12 cellular contexts compared by ENCODE assay signal in genomic region chr12:93743999-93744689, GRCh38.
A peak's percentile ranks its signal among the peaks of the same experiment; 100 is the strongest.
DNase-seq lines count a peak whose midpoint lies in the region; ATAC-seq and TF ChIP-seq lines count a peak whose summit lies in the region.
"Had no signal": no experiment of that assay in that cellular context is flagged by ENCODE, and none has a peak within 500 bp of the region (broad histone marks: within the 10 kb centered on the region; RNA-seq: fewer than 3 reads in every experiment).

No MANE protein-coding gene starts in this region.

- peak overlapping the region in 4 of 7 donors; percentile 35 to 95 (median 46) for H3K27ac Mint-ChIP-seq in CD4-positive, alpha-beta memory T cell
- H3K27ac Mint-ChIP-seq in nephron = no peak overlapping the region
- H3K27ac Mint-ChIP-seq: activated naive CD4-positive, alpha-beta T cell treated with anti-CD3 and anti-CD28 coated beads for 36 hours had no signal

- H3K4me1 Mint-ChIP-seq in CD4-positive, alpha-beta memory T cell = peaks cover 13 to 31% (median 19%) of the 10 kb centered on the region in 4 donors
- peaks cover 10% of the 10 kb centered on the region for H3K4me1 Mint-ChIP-seq in nephron

- peaks cover 0 to 5% (median 0%) of the 10 kb centered on the region in 8 donors for H3K9me3 Mint-ChIP-seq in CD4-positive, alpha-beta memory T cell
- no peaks in the 10 kb centered on the region for H3K9me3 Mint-ChIP-seq in nephron
- H3K9me3 Mint-ChIP-seq: activated naive CD4-positive, alpha-beta T cell treated with anti-CD3 and anti-CD28 coated beads for 36 hours had no signal

- H3K9me3 ChIP-seq in CD4-positive, alpha-beta memory T cell (ENCODE audit: control insufficient read depth in 1 of 2, low read length in 2 of 2) = no peaks in the 10 kb centered on the region

- H3K36me3 Mint-ChIP-seq in CD4-positive, alpha-beta memory T cell = peaks cover 0 to 3% of the 10 kb centered on the region in 2 donors
- H3K36me3 Mint-ChIP-seq in nephron (ENCODE audit: low read depth) = no peaks in the 10 kb centered on the region

- no peak overlapping the region for H3K27ac ChIP-seq in CD4-positive, alpha-beta memory T cell (ENCODE audit: low read depth, low read length)
- peak overlapping the region; percentile 44 to 47 for H3K27ac ChIP-seq in coronary artery

- DNase-seq in CD4-positive, alpha-beta memory T cell = no peak
- DNase-seq in NCI-H69 (lab: John Stamatoyannopoulos, UW) (peak; percentile 54), coronary artery (ENCODE audit: low spot score) (no peak), activated gamma-delta T cell treated with Interleukin-2 at 50 U/mL for 16 hours (no peak), DMS53 treated with DMSO at 0.1 percent for 48 hours (lab: John Stamatoyannopoulos, UW; ENCODE audit: unreplicated experiment) (no peak)
- no peak for DNase-seq in activated CD4-positive, alpha-beta T cell treated with anti-CD3 and anti-CD28 coated beads, Interleukin-2, amount 50 U/mL, for 48 hours
- DNase-seq: activated naive CD4-positive, alpha-beta T cell treated with anti-CD3 and anti-CD28 coated beads for 36 hours; caudate nucleus; effector memory CD4-positive, alpha-beta T cell; NCI-H2081 had no signal

- ATAC-seq in HG03439 (IDR thresholded peaks at IDR 0.05; ENCODE audit: unreplicated experiment) = no peak

- no peaks in the 10 kb centered on the region for H3K27me3 Mint-ChIP-seq in CD4-positive, alpha-beta memory T cell
- peaks cover 41% of the 10 kb centered on the region for H3K27me3 Mint-ChIP-seq in nephron (ENCODE audit: low read depth)

- intact Hi-C loops in CD4-positive, alpha-beta memory T cell (cut with micrococcal nuclease) = loop anchor here (5.0 kb wide), 1 partner anchor 67 kb away; the partner anchor contains the start of gene CRADD

- CTCF ChIA-PET in CD4-positive, alpha-beta memory T cell (lab: Charles Lee; ENCODE audit: partially characterized antibody) = interaction anchor here (0.7 to 3.1 kb wide), 2 partner anchors 9 to 358 kb away, joined by 3 to 25 read pairs; no protein-coding TSS in a partner anchor

- no peaks in the 10 kb centered on the region for H3K36me3 ChIP-seq in CD4-positive, alpha-beta memory T cell (ENCODE audit: insufficient read depth, low read length)

- peaks cover 27% of the 10 kb centered on the region for H3K4me1 ChIP-seq in CD4-positive, alpha-beta memory T cell (ENCODE audit: insufficient read depth, low read length)

- no peaks in the 10 kb centered on the region for H3K27me3 ChIP-seq in CD4-positive, alpha-beta memory T cell (ENCODE audit: insufficient read depth, low read length)

- POLR2A ChIA-PET in CD4-positive, alpha-beta memory T cell (lab: Charles Lee; ENCODE audit: partially characterized antibody) = no interaction called here

- TF ChIP-seq CTCF in coronary artery (IDR thresholded peaks at IDR 0.05) (no peak), nephron (IDR thresholded peaks at IDR 0.05; ENCODE audit: unreplicated experiment in 3 of 3) (no peak)

- no peak overlapping the region for H3K4me3 ChIP-seq in CD4-positive, alpha-beta memory T cell (ENCODE audit: low read length in 2 of 2)
- H3K4me3 ChIP-seq in coronary artery = no peak overlapping the region

- peak overlapping the region in 1 of 8 donors; percentile 98 for H3K4me3 Mint-ChIP-seq in CD4-positive, alpha-beta memory T cell
- H3K4me3 Mint-ChIP-seq in nephron = peak overlapping the region in 2 of 3 experiments; percentile 43 to 90

Comparison
In these comparisons a context has a peak if more than half of its experiments do, and no peak if none do; other contexts are left out.
1. H3K27ac Mint-ChIP-seq: peak in CD4-positive, alpha-beta memory T cell (4 of 7); none in nephron (0 of 3).